14 cellular contexts compared by ENCODE assay signal in genomic region chr11:12053606-12054361, GRCh38. TPM values are rescaled to one million over a fixed set of nuclear protein-coding genes. Genes with fewer than 3 reads are reported as not detected.
DNase-seq lines count a peak whose midpoint lies in the region; ATAC-seq and TF ChIP-seq lines count a peak whose summit lies in the region.
"Had no signal": no experiment of that assay in that cellular context is flagged by ENCODE, and none has a peak within 500 bp of the region (broad histone marks: within the 10 kb centered on the region; RNA-seq: fewer than 3 reads in every experiment).

No MANE protein-coding gene starts in this region.

- TF ChIP-seq CTCF in heart left ventricle (IDR thresholded peaks at IDR 0.05): no peak

- H3K36me3 ChIP-seq in heart left ventricle (no peaks in the 10 kb centered on the region), rectal smooth muscle tissue (ENCODE audit: control insufficient read depth, insufficient read depth, low read length) (no peaks in the 10 kb centered on the region), neuronal stem cell (replicated peaks in 1 of 2; ENCODE audit: control insufficient read depth in 2 of 2, insufficient read depth in 2 of 2, low read length in 2 of 2) (no peaks in the 10 kb centered on the region)
- H3K36me3 ChIP-seq: cardiac muscle cell had no signal

- H3K27ac ChIP-seq in heart left ventricle: peak overlapping the region in 4 of 12 donors; percentile 21 to 59 (median 42)
- H3K27ac ChIP-seq in rectal smooth muscle tissue (ENCODE audit: low read depth, low read length): peak overlapping the region; percentile 21
- H3K27ac ChIP-seq in neuronal stem cell (replicated peaks; ENCODE audit: low read length): no peak overlapping the region
- H3K27ac ChIP-seq: cardiac muscle cell, psoas muscle had no signal

- H3K4ac ChIP-seq in neuronal stem cell (ENCODE audit: low read length): no peak overlapping the region

- no peak overlapping the region for H2BK15ac ChIP-seq in neuronal stem cell (ENCODE audit: low read length)

- H4K91ac ChIP-seq in neuronal stem cell (ENCODE audit: low read depth, low read length, poor library complexity): no peak overlapping the region

- no peak overlapping the region for H3K4me3 ChIP-seq in heart left ventricle
- no peak overlapping the region for H3K4me3 ChIP-seq in rectal smooth muscle tissue (ENCODE audit: low read length)
- no peak overlapping the region for H3K4me3 ChIP-seq in neuronal stem cell (ENCODE audit: low read length in 2 of 2)
- H3K4me3 ChIP-seq: cardiac muscle cell, psoas muscle had no signal

- H3K4me2 ChIP-seq in neuronal stem cell (ENCODE audit: insufficient read depth, low read length, poor library complexity, severe bottlenecking): no peak overlapping the region

- DNase-seq in GM04503 (ENCODE audit: low read depth) (peak; percentile 92), amniotic epithelial cell (ENCODE audit: low read depth) (peak; percentile 34), heart left ventricle (no peak), T-helper 2 cell (no peak), neuronal stem cell (ENCODE audit: low spot score) (no peak), pons (ENCODE audit: low spot score) (no peak)
- DNase-seq in stimulated activated naive CD8-positive, alpha-beta T cell treated with anti-CD3 and anti-CD28 coated beads, Interleukin-15, Interleukin-2, amounts not matched to agents 100 U/mL and 50 U/mL, for 24 hours: no peak
- DNase-seq: activated CD4-positive, alpha-beta T cell treated with anti-CD3 and anti-CD28 coated beads, Interleukin-2, amount 50 U/mL, for 4 hours; activated gamma-delta T cell; CD4-positive, alpha-beta memory T cell; psoas muscle had no signal

- ATAC-seq in heart left ventricle: peak in 3 of 4 donors; percentile 32 to 68 (median 45)
- ATAC-seq in stimulated activated naive CD8-positive, alpha-beta T cell treated with anti-CD3 and anti-CD28 coated beads, Interleukin-15, Interleukin-2, amounts not matched to agents 100 U/mL and 50 U/mL, for 24 hours: no peak

- TF ChIP-seq POLR2A in heart left ventricle (IDR thresholded peaks at IDR 0.05): no peak

- intact Hi-C loops in heart left ventricle (cut with DNase I): loop anchor here in 3 of 10 donors (5.0 kb wide), 1 partner anchor 34 kb away; no protein-coding TSS in a partner anchor

- no peak overlapping the region for H3K9ac ChIP-seq in rectal smooth muscle tissue (ENCODE audit: low read length)
- H3K9ac ChIP-seq in neuronal stem cell (ENCODE audit: low read depth, low read length, poor library complexity): no peak overlapping the region

- 37 to 65% (median 56%) methylated on average over 4 of the region's 4 CpGs for WGBS in heart left ventricle, 4 donors
- WGBS in neuronal stem cell (ENCODE audit: extremely low coverage in 2 of 2, insufficient read length in 2 of 2, insufficient replicate concordance in 1 of 2), 2 donors: no CpG with 5 or more reads among the region's 4 CpGs

- no peak overlapping the region for H2BK5ac ChIP-seq in neuronal stem cell (ENCODE audit: low read length)

- H2BK120ac ChIP-seq in neuronal stem cell (ENCODE audit: low read depth, low read length): no peak overlapping the region

- H2AFZ ChIP-seq in neuronal stem cell (ENCODE audit: low read length): no peak overlapping the region

- H3K27me3 ChIP-seq in heart left ventricle (no peaks in the 10 kb centered on the region), rectal smooth muscle tissue (ENCODE audit: control insufficient read depth, insufficient read depth, low read length) (no peaks in the 10 kb centered on the region), neuronal stem cell (ENCODE audit: control insufficient read depth in 3 of 3, insufficient read depth in 3 of 3, low read depth in 1 of 3, low read length in 3 of 3) (peaks cover 0 to 2% (median 0%) of the 10 kb centered on the region in 3 experiments)
- H3K27me3 ChIP-seq: cardiac muscle cell had no signal

- H3K9me3 ChIP-seq in heart left ventricle (peaks cover 0 to 6% (median 0%) of the 10 kb centered on the region in 12 donors), neuronal stem cell (replicated peaks in 1 of 2; ENCODE audit: control insufficient read depth in 2 of 2, insufficient read depth in 1 of 2, low read depth in 1 of 2, low read length in 2 of 2) (no peaks in the 10 kb centered on the region)
- H3K9me3 ChIP-seq: psoas muscle had no signal

- H3K23ac ChIP-seq in neuronal stem cell (ENCODE audit: low read depth, low read length, poor library complexity): no peak overlapping the region

- H2AK5ac ChIP-seq in neuronal stem cell (ENCODE audit: low read depth, low read length): no peak overlapping the region

- no peak overlapping the region for H2BK12ac ChIP-seq in neuronal stem cell (ENCODE audit: low read length)

- no peak overlapping the region for H4K8ac ChIP-seq in neuronal stem cell (ENCODE audit: low read depth, low read length)

- H3K4me1 ChIP-seq in heart left ventricle (peaks cover 0 to 23% (median 10%) of the 10 kb centered on the region in 12 donors), rectal smooth muscle tissue (ENCODE audit: control insufficient read depth, insufficient read depth, low read length) (no peaks in the 10 kb centered on the region), neuronal stem cell (ENCODE audit: control insufficient read depth in 2 of 2, insufficient read depth in 1 of 2, low read depth in 1 of 2, low read length in 2 of 2) (no peaks in the 10 kb centered on the region)

- no peaks in the 10 kb centered on the region for H3K79me1 ChIP-seq in neuronal stem cell (ENCODE audit: low read depth, low read length)

- H3K18ac ChIP-seq in neuronal stem cell (ENCODE audit: low read length): no peak overlapping the region

- no peak overlapping the region for H3K14ac ChIP-seq in neuronal stem cell (ENCODE audit: low read length)

RNA-seq across cellular contexts. Expression of gene DKK3, which starts 45.4 kb away (rescaled TPM):
- total RNA-seq in heart left ventricle: 100 to 1,000 TPM; 405 to 851 (median 724) TPM
- polyA plus RNA-seq in heart left ventricle: 100 to 1,000 TPM; 117 to 396 TPM
- polyA plus RNA-seq in neuronal stem cell (2013, experiment 1 of 2): 16.6 TPM
- polyA plus RNA-seq in neuronal stem cell (2013, experiment 2 of 2): 16.6 TPM
- total RNA-seq: T-helper 1 cell treated with Interleukin-12 subunit alpha and Interleukin-12 subunit beta and Interleukin-4 antibody, amounts not matched to agents 30 ng/mL and 1 ng/mL, for 36 hours had no signal

RNA-seq across cellular contexts. Expression of gene MICAL2, which starts 56.6 kb away (rescaled TPM):
- total RNA-seq in heart left ventricle: 100 to 1,000 TPM in 2 of 9 donors, 10 to 100 TPM in 7; 48.2 to 110 (median 87.8) TPM
- 10 to 100 TPM; 37.6 to 86.4 TPM for polyA plus RNA-seq in heart left ventricle
- 0.36 TPM for polyA plus RNA-seq in neuronal stem cell (2013, experiment 1 of 2)
- polyA plus RNA-seq in neuronal stem cell (2013, experiment 2 of 2): 0.26 TPM

Comparison
In these comparisons a context has a peak if more than half of its experiments do, and no peak if none do; other contexts are left out.
1. DNase-seq: peak in GM04503 (single experiment) and amniotic epithelial cell (single experiment); none in heart left ventricle (0 of 5), T-helper 2 cell (0 of 5), neuronal stem cell (single experiment), stimulated activated naive CD8-positive, alpha-beta T cell treated with anti-CD3 and anti-CD28 coated beads, Interleukin-15, Interleukin-2, amounts not matched to agents 100 U/mL and 50 U/mL, for 24 hours (single experiment) and pons (single experiment).